Comparison of ENCODE assay signal across 22 cellular contexts in the genomic region with DNA sequence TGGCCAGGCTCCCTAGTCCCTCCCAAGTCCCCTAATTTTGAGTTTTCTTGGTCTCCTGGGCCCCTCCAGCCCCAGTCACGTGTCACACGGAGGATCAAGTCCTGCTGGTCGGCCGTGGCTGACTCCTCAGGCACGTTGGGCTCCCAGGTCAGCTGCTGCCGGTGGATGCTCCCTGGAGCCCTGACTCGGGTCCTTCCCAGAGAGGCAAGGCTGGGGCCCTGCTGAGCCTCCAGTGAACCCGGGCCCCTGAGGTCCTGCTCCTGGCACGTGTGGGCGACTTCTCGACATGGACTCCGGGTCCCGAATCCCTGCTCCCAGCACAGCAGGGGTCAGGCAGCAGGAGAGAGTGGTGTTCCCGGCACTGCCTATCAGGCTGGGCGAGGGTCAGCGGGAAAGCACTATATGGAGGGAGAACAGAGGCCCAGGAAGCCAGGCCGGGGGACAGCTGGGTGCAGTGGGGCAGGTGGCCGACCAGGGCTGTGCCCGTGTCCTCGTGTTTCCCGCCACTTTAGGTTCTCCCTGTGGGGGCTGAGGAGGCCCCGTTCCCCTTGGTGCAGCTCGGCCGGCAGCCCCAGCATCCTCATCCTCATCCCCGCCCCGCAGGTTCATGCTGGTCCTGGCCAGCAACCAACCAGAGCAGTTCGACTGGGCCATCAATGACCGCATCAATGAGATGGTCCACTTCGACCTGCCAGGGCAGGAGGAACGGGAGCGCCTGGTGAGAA. TPM values are rescaled to one million over a fixed set of nuclear protein-coding genes. Genes with fewer than 3 reads are reported as not detected.
DNase-seq lines count a peak whose midpoint lies in the region; FAIRE-seq and TF ChIP-seq lines count a peak whose summit lies in the region.
"Had no signal": no experiment of that assay in that cellular context is flagged by ENCODE, and none has a peak within 500 bp of the region (broad histone marks: within the 10 kb centered on the region; RNA-seq: fewer than 3 reads in every experiment).

No MANE protein-coding gene starts in this region.

- peaks cover 2% of the 10 kb centered on the region for H3K79me2 ChIP-seq in osteoblast (ENCODE audit: insufficient read depth, low read length)

- H3K4me3 ChIP-seq in H7 (ENCODE audit: insufficient read depth, low read depth, low read length): no peak overlapping the region
- H3K4me3 ChIP-seq in osteoblast (ENCODE audit: insufficient read depth, low read length): no peak overlapping the region
- no peak overlapping the region for H3K4me3 ChIP-seq in adrenal gland
- H3K4me3 ChIP-seq: HAP-1 had no signal

- no peak overlapping the region for H2AFZ ChIP-seq in osteoblast (ENCODE audit: low read length)

- no peaks in the 10 kb centered on the region for H4K20me1 ChIP-seq in osteoblast (ENCODE audit: insufficient read depth, low read length)

- H3K27me3 ChIP-seq in H7 (ENCODE audit: control insufficient read depth, insufficient read depth, low read length) (no peaks in the 10 kb centered on the region), osteoblast (ENCODE audit: insufficient read depth, low read length) (no peaks in the 10 kb centered on the region), adrenal gland (no peaks in the 10 kb centered on the region)
- H3K27me3 ChIP-seq: BE2C had no signal

- DNase-seq in AG08395 (ENCODE audit: low spot score) (peak; percentile 1), GM03348 (ENCODE audit: low spot score) (peak; percentile 5), H7 (peak; percentile 56), osteoblast (ENCODE audit: insufficient read length, low spot score, missing footprints) (peak; percentile 58), frontal cortex (ENCODE audit: low spot score in 2 of 2) (no peak), adrenal gland (no peak)
- DNase-seq in activated CD4-positive, alpha-beta T cell treated with anti-CD3 and anti-CD28 coated beads for 1 hour: no peak
- DNase-seq: ACHN; BE2C; CD4-positive, alpha-beta memory T cell; DMS153; DMS79 treated with DMSO at 0.1 percent for 48 hours; EL; GOT3; IMR-90 had no signal

- H3K9me3 ChIP-seq in osteoblast (ENCODE audit: low read depth, low read length): no peaks in the 10 kb centered on the region
- H3K9me3 ChIP-seq in adrenal gland (replicated peaks in 1 of 3): no peaks in the 10 kb centered on the region
- H3K9me3 ChIP-seq: BE2C, HAP-1 had no signal

- TF ChIP-seq POLR2A in adrenal gland (IDR thresholded peaks at IDR 0.05): no peak

- no peak for FAIRE-seq in frontal cortex (lab: Jason Lieb, UNC)
- FAIRE-seq: D721Med, G401.6, GM18507 had no signal

- no peak overlapping the region for H3K4me2 ChIP-seq in osteoblast (ENCODE audit: insufficient read depth, low read length)
- H3K4me2 ChIP-seq: KMS-11 had no signal

- intact Hi-C loops in adrenal gland (cut with DNase I): no loop called here

- H3K27ac ChIP-seq in osteoblast (ENCODE audit: low read depth, low read length) (no peak overlapping the region), adrenal gland (no peak overlapping the region)
- H3K27ac ChIP-seq: C4-2B, KMS-11 had no signal

- TF ChIP-seq CTCF in osteoblast (IDR thresholded peaks at IDR 0.05; ENCODE audit: extremely low read depth, low read depth, low read length) (no peak), adrenal gland (IDR thresholded peaks at IDR 0.05) (no peak)

- H3K36me3 ChIP-seq in H7 (replicated peaks; ENCODE audit: control insufficient read depth, insufficient read depth, low read length) (peaks cover 3% of the 10 kb centered on the region), osteoblast (ENCODE audit: insufficient read depth, low read length) (peaks cover 22% of the 10 kb centered on the region), adrenal gland (replicated peaks in 1 of 2) (peaks cover 0 to 28% of the 10 kb centered on the region in 2 donors)

- no peaks in the 10 kb centered on the region for H3K4me1 ChIP-seq in osteoblast (ENCODE audit: insufficient read depth, low read length)
- H3K4me1 ChIP-seq in adrenal gland (replicated peaks in 1 of 2): no peaks in the 10 kb centered on the region
- H3K4me1 ChIP-seq: BE2C, HAP-1 had no signal

- WGBS in adrenal gland, 4 donors: 90 to 96% (median 94%) methylated on average over 22 to 31 of the region's 31 CpGs

RNA-seq across cellular contexts. Expression of a gene that starts 13.2 kb away (rescaled TPM):
- 13.6 and 14.3 TPM in 2 replicates for total RNA-seq in H7 (2014; rRNA removed; shearing (Covaris generic))
- total RNA-seq in osteoblast: 1.8 and 2.7 TPM in 2 replicates
- total RNA-seq in frontal cortex: 16.3 TPM
- total RNA-seq in adrenal gland: 1 to 10 TPM in 7 of 8 donors, under 1 TPM in 1; 0.95 to 7.0 (median 3.2) TPM
- 10 to 100 TPM in 1 of 3 donors, 1 to 10 TPM in 1, not detected in 1; 5.5 to 12.4 TPM for polyA plus RNA-seq in adrenal gland
- total RNA-seq: A172 had no signal
- polyA plus RNA-seq: CD4-positive, alpha-beta memory T cell had no signal

RNA-seq across cellular contexts. Expression of a gene that starts 15.3 kb away (rescaled TPM):
- total RNA-seq in H7 (2014; rRNA removed; shearing (Covaris generic)): 105 and 113 TPM in 2 replicates
- total RNA-seq in osteoblast (18.6 and 19.9 TPM in 2 replicates), frontal cortex (9.0 TPM), adrenal gland (10 to 100 TPM; 16.9 to 46.3 (median 28.7) TPM)
- polyA plus RNA-seq in adrenal gland: 10 to 100 TPM in 2 of 3 donors, 1 to 10 TPM in 1; 7.8 to 40.7 (median 25.1) TPM

RNA-seq across cellular contexts. Expression of a gene that starts 47.4 kb away (rescaled TPM):
- 80.7 and 94.3 TPM in 2 replicates for total RNA-seq in H7 (2014; rRNA removed; shearing (Covaris generic))
- total RNA-seq in osteoblast (67.2 and 73.1 TPM in 2 replicates), frontal cortex (34.2 TPM), adrenal gland (100 to 1,000 TPM in 5 of 8 donors, 10 to 100 TPM in 3; 87.7 to 219 (median 110) TPM)
- polyA plus RNA-seq in adrenal gland: 100 to 1,000 TPM in 2 of 3 donors, 10 to 100 TPM in 1; 84.2 to 132 (median 108) TPM

RNA-seq across cellular contexts. Expression of a gene that starts 55.7 kb away (rescaled TPM):
- total RNA-seq in H7 (2014; rRNA removed; shearing (Covaris generic)): 43.5 and 44.1 TPM in 2 replicates
- 10.6 and 14.5 TPM in 2 replicates for total RNA-seq in osteoblast
- 10.6 TPM for total RNA-seq in frontal cortex
- 10 to 100 TPM in 6 of 8 donors, 1 to 10 TPM in 2; 6.3 to 30.3 (median 13.3) TPM for total RNA-seq in adrenal gland
- polyA plus RNA-seq in adrenal gland: 100 to 1,000 TPM in 1 of 3 donors, 10 to 100 TPM in 1, 1 to 10 TPM in 1; 5.3 to 109 (median 48.4) TPM

Comparison
In these comparisons a context has a peak if more than half of its experiments do, and no peak if none do; other contexts are left out.
1. DNase-seq: peak in AG08395 (single experiment), GM03348 (single experiment), H7 (single experiment) and osteoblast (single experiment); none in frontal cortex (0 of 2), activated CD4-positive, alpha-beta T cell treated with anti-CD3 and anti-CD28 coated beads for 1 hour (single experiment) and adrenal gland (0 of 7).